ENCODE assay signal across 9 cellular contexts in the genomic region with DNA sequence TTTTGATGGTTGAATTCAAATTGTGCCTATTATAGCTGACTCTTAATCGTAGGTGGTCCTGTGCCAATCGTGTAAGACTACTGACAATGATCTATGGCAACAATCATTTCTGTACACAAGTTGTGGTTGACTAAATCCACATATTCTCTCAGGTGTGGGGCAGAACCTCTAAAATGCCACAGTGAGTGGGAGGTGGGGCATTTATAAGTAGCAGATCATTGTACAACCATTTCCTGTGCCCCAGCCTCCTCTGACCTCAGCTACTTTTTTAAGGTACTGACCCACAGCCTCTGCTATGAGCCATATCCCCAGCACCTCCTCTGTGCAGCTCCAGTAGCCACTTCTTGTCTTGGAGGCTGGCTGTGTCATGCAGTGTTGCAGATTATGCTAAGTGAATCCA. TPM values are rescaled to one million over a fixed set of nuclear protein-coding genes. Genes with fewer than 3 reads are reported as not detected.
DNase-seq lines count a peak whose midpoint lies in the region; ATAC-seq and TF ChIP-seq lines count a peak whose summit lies in the region.
"Had no signal": no experiment of that assay in that cellular context is flagged by ENCODE, and none has a peak within 500 bp of the region (broad histone marks: within the 10 kb centered on the region; RNA-seq: fewer than 3 reads in every experiment).

No MANE protein-coding gene starts in this region.

- H3K27ac Mint-ChIP-seq in activated naive CD4-positive, alpha-beta T cell treated with anti-CD3 and anti-CD28 coated beads, Interleukin-2, amount 50 U/mL, for 72 hours, result no peak overlapping the region
- no peak overlapping the region for H3K27ac Mint-ChIP-seq in endothelial cell (ENCODE audit: unreplicated experiment)
- H3K27ac Mint-ChIP-seq: activated naive CD8-positive, alpha-beta T cell had no signal

- H3K36me3 Mint-ChIP-seq in activated naive CD4-positive, alpha-beta T cell treated with anti-CD3 and anti-CD28 coated beads, Interleukin-2, amount 50 U/mL, for 72 hours, result no peaks in the 10 kb centered on the region
- H3K36me3 Mint-ChIP-seq in endothelial cell (ENCODE audit: low read depth, unreplicated experiment), result peaks cover 3% of the 10 kb centered on the region

- peak overlapping the region; percentile 22 for H3K27ac ChIP-seq in skeletal muscle tissue (ENCODE audit: low read depth, low read length)
- H3K27ac ChIP-seq in trophoblast cell (ENCODE audit: low read depth, low read length), result no peak overlapping the region

- peaks cover 1% of the 10 kb centered on the region for H3K79me2 ChIP-seq in trophoblast cell (ENCODE audit: control insufficient read depth, insufficient read depth, low read length, poor library complexity)

- H3K4me1 Mint-ChIP-seq in endothelial cell (ENCODE audit: unreplicated experiment), result no peaks in the 10 kb centered on the region

- peak; percentile 26 for DNase-seq in stimulated activated naive CD4-positive, alpha-beta T cell treated with Interleukin-2 at 50 U/mL for 16 hours (lab: John Stamatoyannopoulos, UW)
- no peak for DNase-seq in stimulated activated naive CD4-positive, alpha-beta T cell (lab: John Stamatoyannopoulos, UW)
- peak in 1 of 2 donors; percentile 22 for DNase-seq in activated naive CD4-positive, alpha-beta T cell treated with anti-CD3 and anti-CD28 coated beads, Interleukin-2, amount 50 U/mL, for 72 hours (ENCODE audit: low spot score in 2 of 2)
- no peak for DNase-seq in effector CD8-positive, alpha-beta T cell (lab: John Stamatoyannopoulos, UW)
- no peak for DNase-seq in trophoblast cell
- no peak for DNase-seq in endothelial cell (ENCODE audit: low spot score)

- H3K36me3 ChIP-seq in skeletal muscle tissue (ENCODE audit: control insufficient read depth in 3 of 3, insufficient read depth in 3 of 3, low read length in 3 of 3), result no peaks in the 10 kb centered on the region
- no peaks in the 10 kb centered on the region for H3K36me3 ChIP-seq in trophoblast cell (ENCODE audit: control insufficient read depth in 1 of 2, insufficient read depth in 2 of 2, low read length in 2 of 2)

- no CpG with 5 or more reads among the region's 2 CpGs for WGBS in trophoblast cell (ENCODE audit: extremely low coverage, insufficient coverage, insufficient read length)

- no peaks in the 10 kb centered on the region for H3K27me3 Mint-ChIP-seq in endothelial cell (ENCODE audit: unreplicated experiment)
- H3K27me3 Mint-ChIP-seq: activated naive CD8-positive, alpha-beta T cell had no signal

- H2AK5ac ChIP-seq in trophoblast cell (ENCODE audit: low read length), result no peak overlapping the region

- H4K8ac ChIP-seq in trophoblast cell (ENCODE audit: low read depth, low read length), result no peak overlapping the region

- H2BK12ac ChIP-seq in trophoblast cell (ENCODE audit: low read length), result no peak overlapping the region

- no peak overlapping the region for H3K4ac ChIP-seq in trophoblast cell (ENCODE audit: low read depth, low read length)

- ATAC-seq in HG03378 (IDR thresholded peaks at IDR 0.05; ENCODE audit: unreplicated experiment), result peak; percentile 65
- ATAC-seq in activated naive CD4-positive, alpha-beta T cell treated with anti-CD3 and anti-CD28 coated beads, Interleukin-2, amount 50 U/mL, for 72 hours, result peak; percentile 55 to 88

- H3K27me3 ChIP-seq in skeletal muscle tissue (ENCODE audit: control insufficient read depth in 3 of 3, insufficient read depth in 3 of 3, low read length in 3 of 3), result no peaks in the 10 kb centered on the region
- no peaks in the 10 kb centered on the region for H3K27me3 ChIP-seq in trophoblast cell (ENCODE audit: insufficient read depth, low read length)

- no peak overlapping the region for H3K14ac ChIP-seq in trophoblast cell (ENCODE audit: low read length)

- H3K23ac ChIP-seq in trophoblast cell (ENCODE audit: low read length), result no peak overlapping the region

- no peak overlapping the region for H3K18ac ChIP-seq in trophoblast cell (ENCODE audit: low read length)

- H3K4me2 ChIP-seq in trophoblast cell (ENCODE audit: low read length), result no peak overlapping the region

- H3K9me3 ChIP-seq in skeletal muscle tissue (ENCODE audit: control insufficient read depth in 3 of 3, low read length in 3 of 3), result no peaks in the 10 kb centered on the region
- H3K9me3 ChIP-seq in trophoblast cell (ENCODE audit: insufficient read depth, low read depth, low read length), result no peaks in the 10 kb centered on the region

- no peak overlapping the region for H4K12ac ChIP-seq in trophoblast cell (ENCODE audit: low read depth, low read length)

- H3K4me3 ChIP-seq in skeletal muscle tissue (ENCODE audit: low read length in 3 of 3) (peak overlapping the region in 1 of 3 donors; percentile 2), trophoblast cell (ENCODE audit: low read depth, low read length) (no peak overlapping the region)

- H3K79me1 ChIP-seq in trophoblast cell (ENCODE audit: low read length), result peaks cover 12% of the 10 kb centered on the region

- H3K4me1 ChIP-seq in skeletal muscle tissue (ENCODE audit: control insufficient read depth in 3 of 3, insufficient read depth in 3 of 3, low read length in 3 of 3) (peaks cover 15 to 27% (median 21%) of the 10 kb centered on the region in 3 donors), trophoblast cell (ENCODE audit: control insufficient read depth in 1 of 2, insufficient read depth in 2 of 2, low read length in 2 of 2) (peaks cover 6 to 14% of the 10 kb centered on the region in 2 experiments)

- no peak overlapping the region for H4K91ac ChIP-seq in trophoblast cell (ENCODE audit: low read depth, low read length)

- H3K9me3 Mint-ChIP-seq in activated naive CD4-positive, alpha-beta T cell treated with anti-CD3 and anti-CD28 coated beads, Interleukin-2, amount 50 U/mL, for 72 hours, result no peaks in the 10 kb centered on the region
- H3K9me3 Mint-ChIP-seq in endothelial cell (ENCODE audit: unreplicated experiment), result no peaks in the 10 kb centered on the region

- H2AFZ ChIP-seq in trophoblast cell (ENCODE audit: insufficient read depth, low read length, poor library complexity), result no peak overlapping the region

- no peak for TF ChIP-seq CTCF in endothelial cell (IDR thresholded peaks at IDR 0.05; ENCODE audit: unreplicated experiment)

- no peak overlapping the region for H2BK5ac ChIP-seq in trophoblast cell (ENCODE audit: low read depth, low read length, poor library complexity)

- H3K4me3 Mint-ChIP-seq in endothelial cell (ENCODE audit: unreplicated experiment), result no peak overlapping the region
- H3K4me3 Mint-ChIP-seq: activated naive CD8-positive, alpha-beta T cell had no signal

- H2BK120ac ChIP-seq in trophoblast cell (ENCODE audit: insufficient read depth, low read length, poor library complexity), result no peak overlapping the region

- H3K9ac ChIP-seq in skeletal muscle tissue (ENCODE audit: low read depth in 1 of 3, low read length in 3 of 3), result peak overlapping the region in 1 of 3 donors; percentile 0
- no peak overlapping the region for H3K9ac ChIP-seq in trophoblast cell (ENCODE audit: low read length)

RNA-seq across cellular contexts. Expression of a gene that starts 48.6 kb away (rescaled TPM):
- total RNA-seq in activated naive CD4-positive, alpha-beta T cell treated with anti-CD3 and anti-CD28 coated beads, Interleukin-2, amount 50 U/mL, for 72 hours, result 1 to 10 TPM; 7.7 to 9.0 TPM
- total RNA-seq in skeletal muscle tissue, result 42.8 TPM
- polyA plus RNA-seq in trophoblast cell (2013), result 22.5 and 22.9 TPM in 2 replicates
- total RNA-seq in endothelial cell (ENCODE audit: unreplicated experiment), result 74.1 TPM
